9 cellular contexts compared by ENCODE assay signal in genomic region chr4:147480891-147481576, GRCh38. TPM values are rescaled to one million over a fixed set of nuclear protein-coding genes. Genes with fewer than 3 reads are reported as not detected.
DNase-seq lines count a peak whose midpoint lies in the region; ATAC-seq lines count a peak whose summit lies in the region.
"Had no signal": no experiment of that assay in that cellular context is flagged by ENCODE, and none has a peak within 500 bp of the region (broad histone marks: within the 10 kb centered on the region; RNA-seq: fewer than 3 reads in every experiment).

Gene EDNRA (plus strand): TSS chr4:147481097. CDS start chr4:147485682, 4,585 bp downstream.

- H3K9me2 ChIP-seq in GM23248 (ENCODE audit: insufficient read depth): no peaks in the 10 kb centered on the region

- H3K4me1 ChIP-seq in GM23248 (ENCODE audit: insufficient read depth) (peaks cover 7% of the 10 kb centered on the region; the same call in 1 of the 2 replicates), iPS DF 6.9 (ENCODE audit: control insufficient read depth, insufficient read depth, low read length) (no peaks in the 10 kb centered on the region)

- H3K9me3 ChIP-seq in GM23248 (ENCODE audit: low read depth) (no peaks in the 10 kb centered on the region), iPS DF 6.9 (ENCODE audit: control insufficient read depth, insufficient read depth, low read length) (no peaks in the 10 kb centered on the region)

- H3K27me3 Mint-ChIP-seq in effector memory CD8-positive, alpha-beta T cell: peaks cover 13 to 42% of the 10 kb centered on the region in 2 donors

- peak within 1 kb of the TSS; percentile 57 for H3K9ac ChIP-seq in GM23248

- DNase-seq in GM23248 (peak; percentile 79), amniotic epithelial cell (ENCODE audit: low read depth) (peak; percentile 39), iPS DF 6.9 (ENCODE audit: low read depth, low spot score) (no peak), skeletal muscle cell (ENCODE audit: low read depth) (no peak), NCI-H1105 treated with DMSO at 0.1 percent for 48 hours (lab: John Stamatoyannopoulos, UW) (no peak), NCI-H524 (lab: John Stamatoyannopoulos, UW) (no peak), midbrain (lab: John Stamatoyannopoulos, UW) (no peak)
- no peak for DNase-seq in effector memory CD8-positive, alpha-beta T cell
- DNase-seq: SHP77 had no signal

- no peak within 1 kb of the TSS for H3K4me3 Mint-ChIP-seq in effector memory CD8-positive, alpha-beta T cell

- WGBS in GM23248 (ENCODE audit: low coverage in 1 of 2, low lambda C conversion rate in 2 of 2, missing lambda C conversion rate in 2 of 2), 2 experiments: 1 to 2% methylated on average over 31 to 67 of the region's 68 CpGs
- no CpG with 5 or more reads among the region's 68 CpGs for WGBS in iPS DF 6.9 (ENCODE audit: insufficient coverage, insufficient read length)

- H2AFZ ChIP-seq in GM23248: peak within 1 kb of the TSS; percentile 63

- H3K27ac Mint-ChIP-seq in effector memory CD8-positive, alpha-beta T cell: no peak within 1 kb of the TSS

- H3K27me3 ChIP-seq in GM23248 (replicated peaks; ENCODE audit: insufficient read depth) (peaks cover 16% of the 10 kb centered on the region; the same call in 1 of the 2 replicates), iPS DF 6.9 (ENCODE audit: control insufficient read depth, insufficient read depth, low read length) (peaks cover 4% of the 10 kb centered on the region; the same call in 1 of the 2 replicates)

- H3F3A ChIP-seq in GM23248 (ENCODE audit: insufficient read depth): 0 out of 2 replicates have a peak, but pooled peaks cover 5% of the 10 kb centered on the region

- peaks cover 0 to 1% of the 10 kb centered on the region in 2 donors for H3K9me3 Mint-ChIP-seq in effector memory CD8-positive, alpha-beta T cell

- H4K20me1 ChIP-seq in GM23248 (ENCODE audit: insufficient read depth): no peaks in the 10 kb centered on the region

- ATAC-seq in effector memory CD8-positive, alpha-beta T cell (replicated peaks): no peak

- no peaks in the 10 kb centered on the region for H3K36me3 ChIP-seq in GM23248 (ENCODE audit: low read depth)
- H3K36me3 ChIP-seq in iPS DF 6.9 (ENCODE audit: control insufficient read depth, insufficient read depth, low read length): no peaks in the 10 kb centered on the region

- no peaks in the 10 kb centered on the region for H3K79me2 ChIP-seq in GM23248 (ENCODE audit: insufficient read depth)

- H3K36me3 Mint-ChIP-seq in effector memory CD8-positive, alpha-beta T cell (ENCODE audit: insufficient read depth): no peaks in the 10 kb centered on the region

- in situ Hi-C loops in GM23248 (cut with MboI): no loop called here

- no peak within 1 kb of the TSS for H3K27ac ChIP-seq in GM23248
- no peak within 1 kb of the TSS for H3K27ac ChIP-seq in iPS DF 6.9 (ENCODE audit: low read length)

- H3K4me2 ChIP-seq in GM23248 (ENCODE audit: unreplicated experiment): peak within 1 kb of the TSS; percentile 69

- H3K4me1 Mint-ChIP-seq in effector memory CD8-positive, alpha-beta T cell (ENCODE audit: low read depth in 2 of 2): no peaks in the 10 kb centered on the region

- peak within 1 kb of the TSS; percentile 73 for H3K4me3 ChIP-seq in GM23248
- H3K4me3 ChIP-seq in iPS DF 6.9 (ENCODE audit: low read length): peak within 1 kb of the TSS; percentile 61; the same call in 1 of the 2 replicates
- peak within 1 kb of the TSS; percentile 61 for H3K4me3 ChIP-seq in skeletal muscle cell (ENCODE audit: low read depth, low read length)

RNA-seq across cellular contexts. Expression of gene EDNRA, which starts in this region (rescaled TPM):
- 0.63 and 0.86 TPM in 2 replicates for total RNA-seq in GM23248 (2014; rRNA removed; shearing (Covaris generic))
- polyA plus RNA-seq in GM23248 (2016; fragmentation: Nextera tagmentation; extraction: Ambion mirVana): 0.48 and 0.68 TPM in 2 replicates

Comparison
In these comparisons a context has a peak if more than half of its experiments do, and no peak if none do; other contexts are left out.
1. Peak in DNase-seq, H3K4me3 ChIP-seq, H3K9ac ChIP-seq and H3K4me2 ChIP-seq in GM23248; RNA of the gene not detected or under 1 TPM.